16 cellular contexts compared by ENCODE assay signal in genomic region chr10:70750156-70750703, GRCh38. TPM values are rescaled to one million over a fixed set of nuclear protein-coding genes. Genes with fewer than 3 reads are reported as not detected.
A peak's percentile ranks its signal among the peaks of the same experiment; 100 is the strongest.
DNase-seq lines count a peak whose midpoint lies in the region; ATAC-seq and TF ChIP-seq lines count a peak whose summit lies in the region.
"Had no signal": no experiment of that assay in that cellular context is flagged by ENCODE, and none has a peak within 500 bp of the region (broad histone marks: within the 10 kb centered on the region; RNA-seq: fewer than 3 reads in every experiment).

No MANE protein-coding gene starts in this region.

- no peak overlapping the region for H3K18ac ChIP-seq in mesenchymal stem cell (ENCODE audit: low read depth in 1 of 2, low read length in 2 of 2)

- H2BK12ac ChIP-seq in mesenchymal stem cell (ENCODE audit: low read length in 2 of 2) = no peak overlapping the region

- no peak for ATAC-seq in stimulated activated naive CD8-positive, alpha-beta T cell treated with anti-CD3 and anti-CD28 coated beads, Interleukin-15, Interleukin-2, amounts not matched to agents 100 U/mL and 50 U/mL, for 24 hours
- no peak for ATAC-seq in WTC11

- H3K9me3 ChIP-seq in GM23248 (ENCODE audit: low read depth) (no peaks in the 10 kb centered on the region), MG63 (no peaks in the 10 kb centered on the region), mesenchymal stem cell (ENCODE audit: control insufficient read depth, low read length) (peaks cover 4% of the 10 kb centered on the region), spleen (no peaks in the 10 kb centered on the region)
- H3K9me3 ChIP-seq: HAP-1 had no signal

- no peak overlapping the region for H3K27ac Mint-ChIP-seq in WTC11
- H3K27ac Mint-ChIP-seq: CD4-positive, CD25-positive, alpha-beta regulatory T cell; HFFc6 had no signal

- H3K27me3 Mint-ChIP-seq in WTC11 (ENCODE audit: low read depth) = no peaks in the 10 kb centered on the region
- H3K27me3 Mint-ChIP-seq: CD4-positive, CD25-positive, alpha-beta regulatory T cell had no signal

- no peak overlapping the region for H4K8ac ChIP-seq in mesenchymal stem cell (ENCODE audit: low read length)

- H3K23ac ChIP-seq in mesenchymal stem cell (ENCODE audit: low read length in 2 of 2) = no peak overlapping the region

- peaks cover 15% of the 10 kb centered on the region for H3K4me1 Mint-ChIP-seq in WTC11
- H3K4me1 Mint-ChIP-seq: CD4-positive, CD25-positive, alpha-beta regulatory T cell had no signal

- H3K14ac ChIP-seq in mesenchymal stem cell (ENCODE audit: low read length in 2 of 2) = no peak overlapping the region

- intact Hi-C loops in spleen (cut with DNase I; ENCODE audit: low total_unique reads) = no loop called here

- H2AK5ac ChIP-seq in mesenchymal stem cell (ENCODE audit: low read length, severe bottlenecking) = no peak overlapping the region

- H3K4me3 ChIP-seq in GM23248 (no peak overlapping the region), MG63 (no peak overlapping the region), mesenchymal stem cell (ENCODE audit: insufficient read depth in 1 of 2, low read depth in 1 of 2, low read length in 2 of 2) (no peak overlapping the region), spleen (no peak overlapping the region)
- H3K4me3 ChIP-seq: BLaER1 treated with 17β-estradiol and CSF1 and Interleukin-3, amounts not matched to agents 10 nM and 100 nM; HAP-1 had no signal

- peak overlapping the region; percentile 37 for H2BK15ac ChIP-seq in mesenchymal stem cell (ENCODE audit: low read depth, poor library complexity, severe bottlenecking)

- H3K79me1 ChIP-seq in mesenchymal stem cell (replicated peaks; ENCODE audit: low read length, poor library complexity, severe bottlenecking) = peaks cover 9% of the 10 kb centered on the region

- H3K36me3 ChIP-seq in GM23248 (ENCODE audit: low read depth) (no peaks in the 10 kb centered on the region), MG63 (no peaks in the 10 kb centered on the region; the same call in 1 of the 2 replicates), mesenchymal stem cell (ENCODE audit: control insufficient read depth in 1 of 2, insufficient read depth in 2 of 2, low read depth in 1 of 2, low read length in 2 of 2) (peaks cover 79 to 87% of the 10 kb centered on the region in 2 experiments), spleen (no peaks in the 10 kb centered on the region)
- H3K36me3 ChIP-seq: BLaER1 treated with 17β-estradiol and CSF1 and Interleukin-3, amounts not matched to agents 10 nM and 100 nM; HAP-1 had no signal

- H3K4me1 ChIP-seq in GM23248 (ENCODE audit: insufficient read depth) (peaks cover 8% of the 10 kb centered on the region; the same call in 1 of the 2 replicates), mesenchymal stem cell (ENCODE audit: control insufficient read depth, insufficient read depth, low read depth, low read length) (peaks cover 18% of the 10 kb centered on the region), spleen (no peaks in the 10 kb centered on the region)
- H3K4me1 ChIP-seq: HAP-1 had no signal

- H3K9ac ChIP-seq in GM23248 (no peak overlapping the region), mesenchymal stem cell (ENCODE audit: low read length) (no peak overlapping the region)
- H3K9ac ChIP-seq: BLaER1 treated with 17β-estradiol and CSF1 and Interleukin-3, amounts not matched to agents 10 nM and 100 nM had no signal

- POLR2A ChIA-PET in WTC11 (lab: Charles Lee) = no interaction called here

- no peaks in the 10 kb centered on the region for H4K20me1 ChIP-seq in GM23248 (ENCODE audit: insufficient read depth)

- peak; percentile 41 for DNase-seq in GM23248
- peak; percentile 56 for DNase-seq in MG63
- no peak for DNase-seq in mesenchymal stem cell
- DNase-seq in spleen = peak; percentile 30
- DNase-seq in HPDE6-E6E7 (ENCODE audit: extremely low spot score) = no peak
- DNase-seq in stimulated activated naive CD8-positive, alpha-beta T cell treated with anti-CD3 and anti-CD28 coated beads, Interleukin-15, Interleukin-2, amounts not matched to agents 100 U/mL and 50 U/mL, for 24 hours = no peak
- DNase-seq in WTC11 (ENCODE audit: low spot score) = no peak
- DNase-seq: ACHN; CD4-positive, CD25-positive, alpha-beta regulatory T cell; DMS53; GF-D8; HFFc6 had no signal

- no peak overlapping the region for H3K4ac ChIP-seq in mesenchymal stem cell (ENCODE audit: low read depth in 1 of 2, low read length in 2 of 2)

- in situ Hi-C loops in GM23248 (cut with MboI) = loop anchor here (10.0 kb wide), 1 partner anchor 285 kb away; no protein-coding TSS in a partner anchor

- no peaks in the 10 kb centered on the region for H3F3A ChIP-seq in GM23248 (ENCODE audit: insufficient read depth)

- no peak overlapping the region for H3K4me3 Mint-ChIP-seq in WTC11
- H3K4me3 Mint-ChIP-seq: CD4-positive, CD25-positive, alpha-beta regulatory T cell; HFFc6 had no signal

- no peak for TF ChIP-seq CTCF in spleen (IDR thresholded peaks at IDR 0.05 in 8 of 11, conservative IDR thresholded peaks at IDR 0.05 in 3 of 11)
- TF ChIP-seq CTCF in WTC11 (IDR thresholded peaks at IDR 0.05) = no peak

- 31 to 34% methylated on average over 3 of the region's 3 CpGs for WGBS in GM23248 (ENCODE audit: low coverage in 1 of 2, low lambda C conversion rate in 2 of 2, missing lambda C conversion rate in 2 of 2), 2 experiments
- 51% methylated on average over 3 of the region's 3 CpGs for WGBS in mesenchymal stem cell
- 52 to 87% (median 63%) methylated on average over 3 of the region's 3 CpGs for WGBS in spleen, 5 donors

- H3K36me3 Mint-ChIP-seq in WTC11 = no peaks in the 10 kb centered on the region
- H3K36me3 Mint-ChIP-seq: CD4-positive, CD25-positive, alpha-beta regulatory T cell had no signal

- no peak for TF ChIP-seq POLR2A in spleen (IDR thresholded peaks at IDR 0.05)

- H3K79me2 ChIP-seq in GM23248 (ENCODE audit: insufficient read depth) = no peaks in the 10 kb centered on the region

- no peaks in the 10 kb centered on the region for H3K9me2 ChIP-seq in GM23248 (ENCODE audit: insufficient read depth)

- H3K9me3 Mint-ChIP-seq in WTC11 = 0 out of 2 replicates have a peak, but pooled peaks cover 3% of the 10 kb centered on the region
- H3K9me3 Mint-ChIP-seq: CD4-positive, CD25-positive, alpha-beta regulatory T cell; HFFc6 had no signal

- CTCF ChIA-PET in WTC11 (lab: Charles Lee) = no interaction called here

- H3K27ac ChIP-seq in GM23248 = no peak overlapping the region
- H3K27ac ChIP-seq in mesenchymal stem cell (ENCODE audit: low read length, poor library complexity, severe bottlenecking) = no peak overlapping the region
- no peak overlapping the region for H3K27ac ChIP-seq in spleen
- H3K27ac ChIP-seq: BLaER1 treated with 17β-estradiol and CSF1 and Interleukin-3, amounts not matched to agents 10 nM and 100 nM had no signal

- H2AFZ ChIP-seq in GM23248 (no peak overlapping the region), mesenchymal stem cell (ENCODE audit: low read depth, low read length) (no peak overlapping the region)

- H4K91ac ChIP-seq in mesenchymal stem cell (ENCODE audit: low read length) = no peak overlapping the region

- H3K27me3 ChIP-seq in GM23248 (replicated peaks; ENCODE audit: insufficient read depth) = no peaks in the 10 kb centered on the region
- H3K27me3 ChIP-seq in MG63 = no peaks in the 10 kb centered on the region
- H3K27me3 ChIP-seq in mesenchymal stem cell (ENCODE audit: control insufficient read depth in 1 of 2, insufficient read depth in 1 of 2, low read length in 2 of 2) = no peaks in the 10 kb centered on the region
- H3K27me3 ChIP-seq in spleen (replicated peaks in 1 of 7) = no peaks in the 10 kb centered on the region
- H3K27me3 ChIP-seq: BLaER1 treated with 17β-estradiol and CSF1 and Interleukin-3, amounts not matched to agents 10 nM and 100 nM had no signal

- H3K4me2 ChIP-seq in GM23248 (ENCODE audit: unreplicated experiment) (no peak overlapping the region), mesenchymal stem cell (ENCODE audit: low read length, poor library complexity, severe bottlenecking) (no peak overlapping the region)
- H3K4me2 ChIP-seq: BLaER1 treated with 17β-estradiol and CSF1 and Interleukin-3, amounts not matched to agents 10 nM and 100 nM had no signal

- no peak overlapping the region for H2BK120ac ChIP-seq in mesenchymal stem cell (ENCODE audit: low read depth, low read length)

- no peak overlapping the region for H2BK5ac ChIP-seq in mesenchymal stem cell (ENCODE audit: low read depth, low read length, poor library complexity, severe bottlenecking)

TF ChIP-seq in WTC11, 78 proteins besides CTCF, POLR2A, EP300 and RAD21 (continues in another document):
- TF ChIP-seq E2F1 (CRISPR knock-in tag; IDR thresholded peaks at IDR 0.05) = no peak
- TF ChIP-seq ZNF423 (CRISPR knock-in tag; IDR thresholded peaks at IDR 0.05) = no peak
- no peak for TF ChIP-seq FOXK1 (CRISPR knock-in tag; IDR thresholded peaks at IDR 0.05)
- no peak for TF ChIP-seq ZNF263 (CRISPR knock-in tag; IDR thresholded peaks at IDR 0.05; ENCODE audit: low read depth)
- TF ChIP-seq CBFB (CRISPR knock-in tag; IDR thresholded peaks at IDR 0.05; ENCODE audit: low read depth) = no peak
- no peak for TF ChIP-seq ZBTB43 (CRISPR knock-in tag; IDR thresholded peaks at IDR 0.05)

RNA-seq across cellular contexts. Expression of gene TBATA, which starts 34.9 kb away (rescaled TPM):
- not detected in 2 replicates for total RNA-seq in GM23248 (2014; rRNA removed; shearing (Covaris generic))
- polyA plus RNA-seq in GM23248 (2016; fragmentation: Nextera tagmentation; extraction: Ambion mirVana) (not detected in 2 replicates), spleen (under 1 TPM in 1 of 3 donors, not detected in 2; 0.45 TPM)
- not detected in 2 replicates for total RNA-seq in MG63 (2014; rRNA removed; shearing (Covaris generic); ENCODE audit: low replicate concordance)
- not detected for polyA plus RNA-seq in mesenchymal stem cell (2013, experiment 1 of 2)
- polyA plus RNA-seq in mesenchymal stem cell (2013, experiment 2 of 2) = not detected
- total RNA-seq in spleen (1 to 10 TPM in 2 of 7 donors, under 1 TPM in 5; 0.56 to 2.9 (median 0.66) TPM), WTC11 (2021) (not detected in 3 replicates)
- total RNA-seq: A172; CD4-positive, CD25-positive, alpha-beta regulatory T cell; H1; HFFc6 had no signal
- polyA plus RNA-seq: CD4-positive, CD25-positive, alpha-beta regulatory T cell; H1 had no signal

Comparison
In these comparisons a context has a peak if more than half of its experiments do, and no peak if none do; other contexts are left out.
1. DNase-seq: peak in GM23248 (single experiment), MG63 (single experiment) and spleen (single experiment); none in mesenchymal stem cell (single experiment), HPDE6-E6E7 (single experiment), stimulated activated naive CD8-positive, alpha-beta T cell treated with anti-CD3 and anti-CD28 coated beads, Interleukin-15, Interleukin-2, amounts not matched to agents 100 U/mL and 50 U/mL, for 24 hours (single experiment) and WTC11 (single experiment).